ENCODE assay signal across 8 cellular contexts in genomic region chr2:43106767-43107527, GRCh38.
DNase-seq lines count a peak whose midpoint lies in the region; ATAC-seq, FAIRE-seq and TF ChIP-seq lines count a peak whose summit lies in the region.

No MANE protein-coding gene starts in this region.

- H3K27ac Mint-ChIP-seq in activated T-helper 1 cell treated with anti-CD3 and anti-CD28 coated beads, Interleukin-12 subunit alpha, Interleukin-12 subunit beta, Interleukin-2, Interleukin-4 antibody, amounts not matched to agents 30 ng/mL and 10 ng/mL and 1 ng/mL, durations not matched to agents 14 hours and 24 hours and 36 hours = peak overlapping the region; percentile 14

- TF ChIP-seq POLR2A in HepG2 (IDR thresholded peaks at IDR 0.05; ENCODE audit: insufficient read depth in 1 of 2, low read depth in 2 of 2, low read length in 2 of 2) = no peak

- BruUV-seq in HepG2 (replicated peaks; lab: Mats Ljungman, UMichigan) = no TSS peak

- H3K9ac ChIP-seq in HepG2 (ENCODE audit: insufficient read depth, low read depth, low read length) = no peak overlapping the region

- no peak overlapping the region for H3K4me3 Mint-ChIP-seq in activated T-helper 1 cell treated with anti-CD3 and anti-CD28 coated beads, Interleukin-12 subunit alpha, Interleukin-12 subunit beta, Interleukin-2, Interleukin-4 antibody, amounts not matched to agents 30 ng/mL and 10 ng/mL and 1 ng/mL, durations not matched to agents 14 hours and 24 hours and 36 hours

- TF ChIP-seq CTCF in HepG2 (CRISPR knock-in tag; IDR thresholded peaks at IDR 0.05) (no peak), thoracic aorta (IDR thresholded peaks at IDR 0.05) (no peak)

- POLR2A ChIA-PET in HepG2 (lab: Yijun Ruan, JAX) = interaction anchor here (1.3 to 1.8 kb wide), 4 partner anchors 18 to 132 kb away, joined by 3 to 18 read pairs (median 5); partner anchors contain the start of gene ZFP36L2

- intact Hi-C loops in activated T-helper 1 cell treated with anti-CD3 and anti-CD28 coated beads, Interleukin-12 subunit alpha, Interleukin-12 subunit beta, Interleukin-2, Interleukin-4 antibody, amounts not matched to agents 30 ng/mL and 10 ng/mL and 1 ng/mL, durations not matched to agents 14 hours and 24 hours and 36 hours (cut with micrococcal nuclease) = no loop called here
- intact Hi-C loops in HepG2 (cut with micrococcal nuclease; ENCODE audit: unreplicated experiment) = no loop called here

- H3K79me2 ChIP-seq in HepG2 (ENCODE audit: insufficient read depth, low read length) = no peaks in the 10 kb centered on the region

- TF ChIP-seq EP300 in HepG2 (IDR thresholded peaks at IDR 0.05; ENCODE audit: low read depth in 2 of 2, low read length in 2 of 2) (no peak), HepG2 (CRISPR knock-in tag; IDR thresholded peaks at IDR 0.05; ENCODE audit: borderline replicate concordance) (no peak)

- H3K27ac ChIP-seq in HepG2 (ENCODE audit: extremely low read length, insufficient read depth, low read length) (no peak overlapping the region), thoracic aorta (peak overlapping the region; percentile 48 to 50)

- no peak overlapping the region for H2AFZ ChIP-seq in HepG2 (ENCODE audit: low read length)

- H3K36me3 Mint-ChIP-seq in activated T-helper 1 cell treated with anti-CD3 and anti-CD28 coated beads, Interleukin-12 subunit alpha, Interleukin-12 subunit beta, Interleukin-2, Interleukin-4 antibody, amounts not matched to agents 30 ng/mL and 10 ng/mL and 1 ng/mL, durations not matched to agents 14 hours and 24 hours and 36 hours (ENCODE audit: low read depth) = peaks cover 6% of the 10 kb centered on the region

- H3K4me3 ChIP-seq in HepG2 (replicated peaks in 1 of 3; ENCODE audit: insufficient read depth in 1 of 3, low read depth in 2 of 3, low read length in 3 of 3) (no peak overlapping the region), thoracic aorta (no peak overlapping the region), HAP-1 (no peak overlapping the region)

- 75% methylated on average over 9 of the region's 9 CpGs for WGBS in HepG2 (ENCODE audit: low lambda C conversion rate)

- no peaks in the 10 kb centered on the region for H4K20me1 ChIP-seq in HepG2 (ENCODE audit: insufficient read depth, low read length)

- H3K36me3 ChIP-seq in HepG2 (replicated peaks in 1 of 2; ENCODE audit: control insufficient read depth in 1 of 2, insufficient read depth in 2 of 2, low read length in 2 of 2) (no peaks in the 10 kb centered on the region), thoracic aorta (no peaks in the 10 kb centered on the region), HAP-1 (replicated peaks) (no peaks in the 10 kb centered on the region)

- no peak for FAIRE-seq in HepG2 (lab: Jason Lieb, UNC)

- no peaks in the 10 kb centered on the region for H3K27me3 Mint-ChIP-seq in activated T-helper 1 cell treated with anti-CD3 and anti-CD28 coated beads, Interleukin-12 subunit alpha, Interleukin-12 subunit beta, Interleukin-2, Interleukin-4 antibody, amounts not matched to agents 30 ng/mL and 10 ng/mL and 1 ng/mL, durations not matched to agents 14 hours and 24 hours and 36 hours (ENCODE audit: insufficient read depth)

- ATAC-seq in HG03066 (IDR thresholded peaks at IDR 0.05; ENCODE audit: low read depth, unreplicated experiment) (peak; percentile 62), HepG2 (no peak), thoracic aorta (ENCODE audit: insufficient number of reproducible peaks, low FRiP score, low read depth) (no peak), GM21737 (IDR thresholded peaks at IDR 0.05; ENCODE audit: unreplicated experiment) (no peak)

- peaks cover 82% of the 10 kb centered on the region for H3K4me1 ChIP-seq in HepG2 (ENCODE audit: insufficient read depth, low read length)
- H3K4me1 ChIP-seq in thoracic aorta (ENCODE audit: control insufficient read depth in 1 of 2, low read depth in 2 of 2) = peaks cover 36 to 88% of the 10 kb centered on the region in 2 donors
- H3K4me1 ChIP-seq in HAP-1 = no peaks in the 10 kb centered on the region

- no peak overlapping the region for H3K4me2 ChIP-seq in HepG2 (ENCODE audit: low read depth, low read length)

- no peaks in the 10 kb centered on the region for H3K27me3 ChIP-seq in HepG2 (ENCODE audit: control insufficient read depth in 1 of 2, insufficient read depth in 2 of 2, low read length in 2 of 2)
- no peaks in the 10 kb centered on the region for H3K27me3 ChIP-seq in thoracic aorta (replicated peaks; ENCODE audit: insufficient read depth)
- H3K27me3 ChIP-seq in HAP-1 (ENCODE audit: low read depth) = no peaks in the 10 kb centered on the region

- CTCF ChIA-PET in HepG2 (lab: Yijun Ruan, JAX; ENCODE audit: low intra/inter-chr PET ratio, low total read pairs) = no interaction called here

- H3K9me3 ChIP-seq in HepG2 (ENCODE audit: low read length) = no peaks in the 10 kb centered on the region
- no peaks in the 10 kb centered on the region for H3K9me3 ChIP-seq in thoracic aorta
- no peaks in the 10 kb centered on the region for H3K9me3 ChIP-seq in HAP-1

- peaks cover 4% of the 10 kb centered on the region for H3K4me1 Mint-ChIP-seq in activated T-helper 1 cell treated with anti-CD3 and anti-CD28 coated beads, Interleukin-12 subunit alpha, Interleukin-12 subunit beta, Interleukin-2, Interleukin-4 antibody, amounts not matched to agents 30 ng/mL and 10 ng/mL and 1 ng/mL, durations not matched to agents 14 hours and 24 hours and 36 hours (ENCODE audit: low read depth)

- DNase-seq in activated T-helper 1 cell treated with anti-CD3 and anti-CD28 coated beads, Interleukin-12 subunit alpha, Interleukin-12 subunit beta, Interleukin-2, Interleukin-4 antibody, amounts not matched to agents 30 ng/mL and 10 ng/mL and 1 ng/mL, durations not matched to agents 14 hours and 24 hours and 36 hours (ENCODE audit: low spot score) = no peak
- DNase-seq in HepG2 (ENCODE audit: low spot score) = no peak
- no peak for DNase-seq in thoracic aorta (ENCODE audit: low spot score)
- no peak for DNase-seq in mesenteric fat pad (ENCODE audit: low spot score)
- DNase-seq in NCI-H748 treated with DMSO at 0.1 percent for 48 hours (lab: John Stamatoyannopoulos, UW) = no peak
- no peak for DNase-seq in HAP-1 (ENCODE audit: low spot score in 2 of 2)

- H3K9me3 Mint-ChIP-seq in activated T-helper 1 cell treated with anti-CD3 and anti-CD28 coated beads, Interleukin-12 subunit alpha, Interleukin-12 subunit beta, Interleukin-2, Interleukin-4 antibody, amounts not matched to agents 30 ng/mL and 10 ng/mL and 1 ng/mL, durations not matched to agents 14 hours and 24 hours and 36 hours = peaks cover 4% of the 10 kb centered on the region

- in situ Hi-C loops in HepG2 (cut with HindIII; ENCODE audit: extremely low pct_ligation_motif_present, low pct_unique_long_range_greater_than_20kb) = no loop called here
- in situ Hi-C loops in HAP-1 (cut with MboI; ENCODE audit: low sequenced_read_pairs) = no loop called here

- TF ChIP-seq RAD21 in HepG2 (CRISPR knock-in tag; IDR thresholded peaks at IDR 0.05) = no peak

TF ChIP-seq in HepG2, 621 proteins besides CTCF, POLR2A, EP300 and RAD21:
- TF ChIP-seq GLI4 (CRISPR knock-in tag; IDR thresholded peaks at IDR 0.05; ENCODE audit: borderline replicate concordance) = no peak
- no peak for TF ChIP-seq SAFB2 (CRISPR knock-in tag; IDR thresholded peaks at IDR 0.05; ENCODE audit: borderline replicate concordance, low read depth)
- 0 out of 2 replicates have a peak, but pooled peaks have one; percentile 25 for TF ChIP-seq ZFP91 (CRISPR knock-in tag; IDR thresholded peaks at IDR 0.05; ENCODE audit: borderline replicate concordance)
- peak; percentile 95 for TF ChIP-seq PRDM15 (CRISPR knock-in tag; IDR thresholded peaks at IDR 0.05)
- TF ChIP-seq ZNF746 (CRISPR knock-in tag; IDR thresholded peaks at IDR 0.05) = 0 out of 2 replicates have a peak, but pooled peaks have one; percentile 32
TF ChIP-seq in HepG2: peak in this region for 3.
